ENCODE assay signal across 8 cellular contexts in genomic region chr11:35142481-35143207, GRCh38. TPM values are rescaled to one million over a fixed set of nuclear protein-coding genes. Genes with fewer than 3 reads are reported as not detected.
DNase-seq lines count a peak whose midpoint lies in the region; ATAC-seq and TF ChIP-seq lines count a peak whose summit lies in the region.

No MANE protein-coding gene starts in this region.

- TF ChIP-seq CTCF in chondrocyte (IDR thresholded peaks at IDR 0.05): peak; percentile 63

- no peaks in the 10 kb centered on the region for H3K27me3 Mint-ChIP-seq in chondrocyte (ENCODE audit: low read depth)

- no peaks in the 10 kb centered on the region for H3K9me3 Mint-ChIP-seq in chondrocyte (ENCODE audit: low read depth)

- peak; percentile 93 for DNase-seq in ELR (ENCODE audit: low read depth)
- DNase-seq in OCI-M1 (lab: John Stamatoyannopoulos, UW): peak; percentile 48
- no peak for DNase-seq in chondrocyte (ENCODE audit: low spot score)
- peak; percentile 76 for DNase-seq in renal cortical epithelial cell (ENCODE audit: low read depth)
- DNase-seq in NCI-H2081 (lab: John Stamatoyannopoulos, UW): no peak

- no peak for ATAC-seq in HG03460 (IDR thresholded peaks at IDR 0.05; ENCODE audit: unreplicated experiment)
- no peak for ATAC-seq in HG03159 (IDR thresholded peaks at IDR 0.05; ENCODE audit: unreplicated experiment)
- ATAC-seq in HG03039 (IDR thresholded peaks at IDR 0.05; ENCODE audit: unreplicated experiment): no peak

- H3K4me1 Mint-ChIP-seq in chondrocyte (ENCODE audit: low read depth): peaks cover 83% of the 10 kb centered on the region

- no peak overlapping the region for H3K4me3 Mint-ChIP-seq in chondrocyte (ENCODE audit: unreplicated experiment)

- no peaks in the 10 kb centered on the region for H3K36me3 Mint-ChIP-seq in chondrocyte (ENCODE audit: low read depth)

- peak overlapping the region; percentile 83 for H3K27ac Mint-ChIP-seq in chondrocyte (ENCODE audit: unreplicated experiment)

RNA-seq across cellular contexts. Expression of gene CD44, which starts 3.7 kb away (rescaled TPM):
- total RNA-seq in chondrocyte: 176 to 179 TPM (median 177 TPM) in 3 replicates
- total RNA-seq in renal cortical epithelial cell: 259 and 461 TPM in 2 replicates

Comparison
In these comparisons a context has a peak if more than half of its experiments do, and no peak if none do; other contexts are left out.
1. DNase-seq: peak in ELR (single experiment), OCI-M1 (single experiment) and renal cortical epithelial cell (single experiment); none in chondrocyte (single experiment) and NCI-H2081 (0 of 2).